In genomic region chr12:575948-576612, GRCh38 we compare ENCODE assay signal across 8 cellular contexts.
DNase-seq lines count a peak whose midpoint lies in the region; ATAC-seq and TF ChIP-seq lines count a peak whose summit lies in the region.

No MANE protein-coding gene starts in this region.

- no peaks in the 10 kb centered on the region for H3K36me3 ChIP-seq in BJ (ENCODE audit: control insufficient read depth, insufficient read depth, low read length)
- peaks cover 3% of the 10 kb centered on the region; the same call in 1 of the 2 replicates for H3K36me3 ChIP-seq in MG63
- H3K36me3 ChIP-seq in cardiac muscle cell: no peaks in the 10 kb centered on the region

- peaks cover 15% of the 10 kb centered on the region for H3K4me1 ChIP-seq in cardiac muscle cell (ENCODE audit: low read depth)

- no peaks in the 10 kb centered on the region for H3K36me3 Mint-ChIP-seq in activated naive CD8-positive, alpha-beta T cell
- peaks cover 4% of the 10 kb centered on the region for H3K36me3 Mint-ChIP-seq in type B pancreatic cell

- H3K9me3 ChIP-seq in MG63 (peaks cover 5% of the 10 kb centered on the region; the same call in 1 of the 2 replicates), cardiac muscle cell (ENCODE audit: low read depth) (no peaks in the 10 kb centered on the region)

- ATAC-seq in GM19455 (IDR thresholded peaks at IDR 0.05; ENCODE audit: unreplicated experiment): peak; percentile 87

- DNase-seq in BJ (ENCODE audit: low read depth): no peak
- DNase-seq in MG63: peak; percentile 92
- peak; percentile 11 for DNase-seq in SKM-1 (lab: John Stamatoyannopoulos, UW; ENCODE audit: unreplicated experiment)
- DNase-seq in cardiac muscle cell (ENCODE audit: low read depth in 1 of 2, low spot score in 1 of 2): peak; percentile 69 to 77
- peak; percentile 35 to 96 (median 73) for DNase-seq in posterior cingulate gyrus
- peak; percentile 89 for DNase-seq in type B pancreatic cell (ENCODE audit: extremely low spot score, unreplicated experiment)

- peak overlapping the region; percentile 77 for H3K27ac Mint-ChIP-seq in activated naive CD8-positive, alpha-beta T cell
- H3K27ac Mint-ChIP-seq in type B pancreatic cell: no peak overlapping the region

- H3K27me3 Mint-ChIP-seq in activated naive CD8-positive, alpha-beta T cell: no peaks in the 10 kb centered on the region
- peaks cover 7% of the 10 kb centered on the region for H3K27me3 Mint-ChIP-seq in type B pancreatic cell

- TF ChIP-seq CTCF in BJ (IDR thresholded peaks at IDR 0.05; ENCODE audit: insufficient read depth, low read depth, low read length) (peak; percentile 83), cardiac muscle cell (IDR thresholded peaks at IDR 0.05; ENCODE audit: low read depth, low read length) (peak; percentile 99), type B pancreatic cell (conservative IDR thresholded peaks at IDR 0.05) (peak; percentile 100)

- H3K27me3 ChIP-seq in BJ (ENCODE audit: control insufficient read depth, insufficient read depth, low read length) (no peaks in the 10 kb centered on the region), MG63 (no peaks in the 10 kb centered on the region; the same call in 1 of the 2 replicates), cardiac muscle cell (no peaks in the 10 kb centered on the region)

- intact Hi-C loops in posterior cingulate gyrus (cut with DNase I): loop anchor here (2.0 to 10.0 kb wide), 3 partner anchors 69 to 237 kb away; no protein-coding TSS in a partner anchor

- H3K4me3 ChIP-seq in BJ (ENCODE audit: low read depth, low read length) (no peak overlapping the region), MG63 (no peak overlapping the region), cardiac muscle cell (no peak overlapping the region)

- CTCF ChIA-PET in BJ (lab: Yijun Ruan, JAX): interaction anchor here (0.6 to 6.2 kb wide), 31 partner anchors 10 to 517 kb away, joined by 3 to 97 read pairs (median 5); partner anchors contain the start of genes NINJ2, RAD52 and WNK1

- H3K4me1 Mint-ChIP-seq in activated naive CD8-positive, alpha-beta T cell (ENCODE audit: low read depth): peaks cover 27% of the 10 kb centered on the region
- H3K4me1 Mint-ChIP-seq in type B pancreatic cell (ENCODE audit: unreplicated experiment): peaks cover 23% of the 10 kb centered on the region

- POLR2A ChIA-PET in BJ (lab: Charles Lee): no interaction called here

- H3K4me3 Mint-ChIP-seq in activated naive CD8-positive, alpha-beta T cell: no peak overlapping the region
- no peak overlapping the region for H3K4me3 Mint-ChIP-seq in type B pancreatic cell

- no peaks in the 10 kb centered on the region for H3K9me3 Mint-ChIP-seq in activated naive CD8-positive, alpha-beta T cell (ENCODE audit: low read depth)
- H3K9me3 Mint-ChIP-seq in type B pancreatic cell: peaks cover 5% of the 10 kb centered on the region

- H3K27ac ChIP-seq in cardiac muscle cell: no peak overlapping the region
